Comparison of ENCODE assay signal across 7 cellular contexts in the genomic region with DNA sequence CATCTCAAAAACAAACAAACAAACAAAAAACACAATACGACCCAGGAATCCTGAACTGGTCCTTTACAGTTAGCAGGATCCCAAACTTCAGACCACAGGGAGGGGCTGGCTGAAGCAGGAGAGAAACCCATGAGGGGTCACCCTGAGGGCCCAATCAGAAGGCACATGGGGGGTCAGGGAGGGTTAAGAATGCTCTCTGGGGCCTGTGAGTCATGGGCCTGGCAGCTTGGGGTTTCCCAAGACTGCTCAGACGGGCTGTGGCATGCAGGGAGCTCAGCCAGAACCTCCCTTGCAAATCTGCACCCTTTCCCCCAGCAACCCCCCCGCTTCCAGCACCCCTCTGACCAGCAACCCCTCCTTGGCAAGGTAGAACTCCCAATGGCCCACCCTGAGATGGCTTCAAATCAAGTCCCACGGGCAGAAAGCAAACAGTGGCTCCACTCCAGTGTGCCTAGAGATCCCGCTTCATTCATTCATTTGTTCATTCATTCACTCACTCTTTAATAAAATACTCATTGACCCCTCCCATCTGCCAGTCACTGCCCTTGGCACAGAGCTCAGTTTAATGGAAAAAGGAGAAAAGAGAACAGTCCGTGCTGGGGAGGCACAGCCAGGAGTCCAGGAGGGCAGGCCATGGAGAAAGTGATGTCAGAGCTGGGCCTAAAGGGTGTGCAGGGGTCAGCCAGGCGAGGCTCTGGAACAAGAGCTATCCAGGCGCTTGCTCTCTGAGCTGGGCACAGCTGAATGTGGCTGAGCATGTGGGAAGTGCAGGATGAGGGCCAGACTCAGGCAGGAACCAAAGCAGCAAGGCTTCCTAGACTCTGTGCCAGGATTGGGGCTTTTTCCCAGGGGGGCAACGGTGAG. TPM values are rescaled to one million over a fixed set of nuclear protein-coding genes. Genes with fewer than 3 reads are reported as not detected.
DNase-seq lines count a peak whose midpoint lies in the region; ATAC-seq and TF ChIP-seq lines count a peak whose summit lies in the region.

No MANE protein-coding gene starts in this region.

- peak overlapping the region in 1 of 10 donors; percentile 5 for H3K27ac Mint-ChIP-seq in naive thymus-derived CD8-positive, alpha-beta T cell

- ATAC-seq in left ventricle myocardium superior (peak; percentile 68), GM21381 (IDR thresholded peaks at IDR 0.05; ENCODE audit: unreplicated experiment) (no peak)
- ATAC-seq in naive thymus-derived CD8-positive, alpha-beta T cell, result no peak

- H3K27me3 Mint-ChIP-seq in naive thymus-derived CD8-positive, alpha-beta T cell, result peaks cover 1 to 17% (median 14%) of the 10 kb centered on the region in 5 donors

- POLR2A ChIA-PET in naive thymus-derived CD8-positive, alpha-beta T cell (lab: Charles Lee), result no interaction called here

- peak overlapping the region; percentile 75 for H3K27ac ChIP-seq in VCaP

- H3K4me1 Mint-ChIP-seq in naive thymus-derived CD8-positive, alpha-beta T cell, result peaks cover 0 to 3% (median 0%) of the 10 kb centered on the region in 4 donors

- no peak overlapping the region for H3K4me3 ChIP-seq in HFF-Myc (replicated peaks; ENCODE audit: low read depth, low read length)

- H3K4me3 Mint-ChIP-seq in naive thymus-derived CD8-positive, alpha-beta T cell, result no peak overlapping the region

- H3K36me3 Mint-ChIP-seq in naive thymus-derived CD8-positive, alpha-beta T cell, result no peaks in the 10 kb centered on the region

- TF ChIP-seq CTCF in HFF-Myc (IDR thresholded peaks at IDR 0.05; ENCODE audit: low read depth, low read length, missing control alignments) (no peak), VCaP (conservative IDR thresholded peaks at IDR 0.05) (no peak)

- DNase-seq in HFF-Myc (ENCODE audit: extremely low read depth, low read depth), result peak; percentile 83
- peak; percentile 54 for DNase-seq in left ventricle myocardium superior
- peak; percentile 2 for DNase-seq in stimulated activated CD4-positive, alpha-beta T cell treated with anti-CD3 and anti-CD28 coated beads, Interleukin-2, amount 100 ng/mL, for 4 hours (ENCODE audit: low read depth)
- DNase-seq in naive thymus-derived CD8-positive, alpha-beta T cell, result no peak
- no peak for DNase-seq in NCI-H345 (lab: John Stamatoyannopoulos, UW)

- H3K9me3 Mint-ChIP-seq in naive thymus-derived CD8-positive, alpha-beta T cell, result no peaks in the 10 kb centered on the region

- intact Hi-C loops in left ventricle myocardium superior (cut with micrococcal nuclease), result loop anchor here (10.0 kb wide), 1 partner anchor 196 kb away; no protein-coding TSS in a partner anchor

RNA-seq across cellular contexts. Expression of a gene that starts 8.2 kb away (rescaled TPM):
- total RNA-seq in left ventricle myocardium superior, result 6.0 TPM
- 1 to 10 TPM; 1.8 to 2.0 TPM for total RNA-seq in naive thymus-derived CD8-positive, alpha-beta T cell
- 1 to 10 TPM; 1.1 to 1.2 (median 1.2) TPM for polyA plus RNA-seq in naive thymus-derived CD8-positive, alpha-beta T cell

RNA-seq across cellular contexts. Expression of a gene that starts 40.6 kb away (rescaled TPM):
- total RNA-seq in left ventricle myocardium superior, result 100 TPM
- total RNA-seq in naive thymus-derived CD8-positive, alpha-beta T cell, result not detected
- polyA plus RNA-seq in naive thymus-derived CD8-positive, alpha-beta T cell, result not detected

RNA-seq across cellular contexts. Expression of a gene that starts 48.3 kb away (rescaled TPM):
- 20.5 TPM for total RNA-seq in left ventricle myocardium superior
- total RNA-seq in naive thymus-derived CD8-positive, alpha-beta T cell, result 10 to 100 TPM; 85.6 to 88.3 TPM
- polyA plus RNA-seq in naive thymus-derived CD8-positive, alpha-beta T cell, result 10 to 100 TPM in 1 of 3 donors, 1 to 10 TPM in 2; 4.0 to 38.0 (median 8.1) TPM

RNA-seq across cellular contexts. Expression of a gene that starts 56.9 kb away (rescaled TPM):
- total RNA-seq in left ventricle myocardium superior, result not detected
- not detected for total RNA-seq in naive thymus-derived CD8-positive, alpha-beta T cell
- not detected for polyA plus RNA-seq in naive thymus-derived CD8-positive, alpha-beta T cell

Comparison
In these comparisons a context has a peak if more than half of its experiments do, and no peak if none do; other contexts are left out.
1. DNase-seq: peak in HFF-Myc (single experiment), left ventricle myocardium superior (single experiment) and stimulated activated CD4-positive, alpha-beta T cell treated with anti-CD3 and anti-CD28 coated beads, Interleukin-2, amount 100 ng/mL, for 4 hours (single experiment); none in naive thymus-derived CD8-positive, alpha-beta T cell (0 of 10) and NCI-H345 (single experiment).
2. RNA of a gene that starts 40.6 kb away (total RNA-seq): 100 TPM in left ventricle myocardium superior (single experiment); not detected in naive thymus-derived CD8-positive, alpha-beta T cell; every median in the first group is over 10 times any median in the second.